In the genomic region with DNA sequence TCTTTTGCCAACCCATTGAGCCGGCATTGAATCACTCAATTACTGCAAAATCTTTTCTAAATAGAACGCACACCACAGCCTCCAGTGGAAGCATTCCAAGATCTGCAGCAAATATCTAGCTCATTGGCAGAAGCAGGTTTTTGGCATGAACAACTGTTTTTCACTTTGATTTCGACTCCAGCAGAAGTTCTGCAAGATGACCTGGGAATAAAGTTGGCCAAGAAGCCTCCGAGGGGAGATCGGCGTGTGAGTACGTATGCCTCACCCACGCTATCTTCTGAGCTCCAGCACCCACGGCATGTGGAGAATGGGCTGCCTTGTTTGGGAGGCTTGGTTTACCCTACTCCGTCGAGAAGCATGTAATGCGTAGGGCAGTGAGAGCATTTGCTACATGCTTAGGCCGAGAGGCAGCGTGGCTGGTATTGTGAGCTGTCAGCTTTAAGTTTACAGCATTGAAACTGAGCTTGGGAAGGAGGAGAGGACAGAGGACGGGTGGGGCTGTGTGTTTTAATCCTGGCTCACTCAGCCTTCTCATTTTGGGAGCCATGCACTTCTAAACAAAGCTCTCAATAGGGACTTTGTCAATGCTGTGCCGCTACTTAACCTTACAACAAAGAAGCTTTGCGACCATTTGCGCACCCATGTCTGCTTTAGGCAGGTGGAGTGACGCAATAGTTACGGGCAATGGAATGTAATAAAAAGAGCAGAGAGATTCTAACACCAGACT, we compare ENCODE assay signal across 1 cellular context.
TF ChIP-seq lines count a peak whose summit lies in the region.

No MANE protein-coding gene starts in this region.

TF ChIP-seq in HepG2, 621 proteins besides CTCF, POLR2A, EP300 and RAD21:
- TF ChIP-seq CEBPG (CRISPR knock-in tag; IDR thresholded peaks at IDR 0.05): 0 out of 2 replicates have a peak, but pooled peaks have one; percentile 35
- no peak for TF ChIP-seq ZNF7 (CRISPR knock-in tag; IDR thresholded peaks at IDR 0.05)
- no peak for TF ChIP-seq JUN (CRISPR knock-in tag; IDR thresholded peaks at IDR 0.05)
- TF ChIP-seq NONO (IDR thresholded peaks at IDR 0.05): no peak
- no peak for TF ChIP-seq NONO (CRISPR knock-in tag; conservative IDR thresholded peaks at IDR 0.05)
- no peak for TF ChIP-seq PAF1 (CRISPR knock-in tag; IDR thresholded peaks at IDR 0.05)
- peak; percentile 90 for TF ChIP-seq CEBPB (IDR thresholded peaks at IDR 0.05; ENCODE audit: borderline replicate concordance, low read depth, low read length)
